In the genomic region with DNA sequence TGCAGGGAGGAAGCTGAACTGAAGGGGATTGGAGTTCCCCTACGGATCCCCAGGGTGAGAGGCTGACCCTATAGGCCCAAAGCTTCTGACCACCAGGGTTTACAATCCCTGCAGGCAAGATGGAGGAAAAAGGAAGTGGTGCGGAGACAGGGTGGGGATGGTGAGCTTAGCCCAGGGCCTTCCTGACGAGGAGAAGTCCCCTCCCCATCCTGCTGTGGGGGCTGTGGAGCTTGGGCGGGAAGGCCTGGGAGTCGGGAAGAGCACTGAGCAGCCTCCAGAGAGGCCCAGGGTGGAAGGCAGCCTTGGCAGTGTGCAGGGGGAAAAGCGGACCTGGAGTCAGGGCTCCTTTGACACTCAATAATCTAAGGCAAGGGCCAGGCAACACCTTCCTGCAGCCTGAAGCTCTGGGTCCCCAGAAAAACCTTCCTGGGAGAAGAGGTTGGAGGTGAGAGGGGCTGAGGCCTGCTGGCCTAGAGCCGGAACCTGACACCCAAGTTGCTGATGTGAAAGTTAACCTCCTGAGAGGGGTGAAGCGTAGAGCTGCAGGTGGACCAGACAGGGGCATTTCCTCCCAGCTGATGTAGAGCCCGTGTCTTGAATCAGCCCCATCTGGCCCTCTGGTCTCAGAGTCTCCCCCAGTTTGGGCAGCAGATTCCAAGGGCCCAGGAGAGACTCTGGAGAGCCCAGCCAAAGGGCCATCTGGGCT, we compare ENCODE assay signal across 8 cellular contexts. TPM values are rescaled to one million over a fixed set of nuclear protein-coding genes. Genes with fewer than 3 reads are reported as not detected.
DNase-seq lines count a peak whose midpoint lies in the region; ATAC-seq, FAIRE-seq and TF ChIP-seq lines count a peak whose summit lies in the region.

No MANE protein-coding gene starts in this region.

- in situ Hi-C loops in Panc1 (cut with HindIII; ENCODE audit: low pct_unique_long_range_greater_than_20kb, low sequenced_read_pairs), result no loop called here

- CTCF ChIA-PET in Panc1 (lab: Charles Lee), result interaction anchor here (0.7 to 3.3 kb wide), 4 partner anchors 12 to 46 kb away, joined by 3 to 16 read pairs (median 3); no protein-coding TSS in a partner anchor

- H3K4me1 ChIP-seq in Panc1 (ENCODE audit: control insufficient read depth, insufficient read depth, low read length) (peaks cover 86% of the 10 kb centered on the region), ectodermal cell (ENCODE audit: control insufficient read depth, insufficient read depth, low read length) (peaks cover 63% of the 10 kb centered on the region)

- ATAC-seq in HG02885 (IDR thresholded peaks at IDR 0.05; ENCODE audit: poor library complexity, unreplicated experiment) (peak; percentile 35), Panc1 (peak; percentile 47)
- ATAC-seq in natural killer cell treated with Interleukin-12 subunit alpha and Interleukin-12 subunit beta and Interleukin-15 and Interleukin-18, amount 100 ng/mL, for 72 hours, result peak in 1 of 2 donors; percentile 3

- H3K4me3 Mint-ChIP-seq in natural killer cell treated with Interleukin-12 subunit alpha and Interleukin-12 subunit beta and Interleukin-15 and Interleukin-18, amount 100 ng/mL, for 72 hours, result peak overlapping the region; percentile 90

- peaks cover 4% of the 10 kb centered on the region for H3K9me3 Mint-ChIP-seq in natural killer cell treated with Interleukin-12 subunit alpha and Interleukin-12 subunit beta and Interleukin-15 and Interleukin-18, amount 100 ng/mL, for 72 hours

- peak overlapping the region; percentile 88 for H3K27ac ChIP-seq in Panc1 (ENCODE audit: low read length)
- peak overlapping the region; percentile 77 for H3K27ac ChIP-seq in ectodermal cell (ENCODE audit: insufficient read depth, low read depth, low read length, poor library complexity, severe bottlenecking)

- peak; percentile 23 for DNase-seq in stimulated activated CD4-positive, alpha-beta T cell treated with anti-CD3 and anti-CD28 coated beads, Interleukin-4, amount 100 ng/mL, for 24 hours
- DNase-seq in stimulated activated CD4-positive, alpha-beta T cell treated with anti-CD3 and anti-CD28 coated beads, Interleukin-12 subunit alpha, Interleukin-12 subunit beta, amount 100 ng/mL, for 4 hours, result no peak
- DNase-seq in Panc1 (ENCODE audit: low read depth, low spot score) (no peak), T1000 (lab: John Stamatoyannopoulos, UW) (no peak), urothelium cell line (ENCODE audit: low spot score) (no peak)
- no peak for DNase-seq in natural killer cell treated with Interleukin-12 subunit alpha and Interleukin-12 subunit beta and Interleukin-15 and Interleukin-18, amount 100 ng/mL, for 72 hours (ENCODE audit: low spot score)

- H3K4me1 Mint-ChIP-seq in natural killer cell treated with Interleukin-12 subunit alpha and Interleukin-12 subunit beta and Interleukin-15 and Interleukin-18, amount 100 ng/mL, for 72 hours (ENCODE audit: low read depth in 2 of 2), result peaks cover 75 to 78% of the 10 kb centered on the region in 2 donors

- 56% methylated on average over 9 of the region's 9 CpGs for WGBS in ectodermal cell, 2 experiments

- H3K4me3 ChIP-seq in Panc1 (ENCODE audit: low read depth in 2 of 2, low read length in 2 of 2), result peak overlapping the region; percentile 27 to 51
- no peak overlapping the region for H3K4me3 ChIP-seq in ectodermal cell (ENCODE audit: insufficient read depth, low read depth, low read length)

- H3K36me3 ChIP-seq in Panc1 (ENCODE audit: control insufficient read depth, insufficient read depth, low read length), result peaks cover 2% of the 10 kb centered on the region; the same call in 1 of the 2 replicates
- H3K36me3 ChIP-seq in ectodermal cell (ENCODE audit: control insufficient read depth, insufficient read depth, low read length), result no peaks in the 10 kb centered on the region

- H3K9me3 ChIP-seq in Panc1 (ENCODE audit: control insufficient read depth, insufficient read depth, low read depth, low read length) (no peaks in the 10 kb centered on the region), ectodermal cell (ENCODE audit: control insufficient read depth, low read length) (no peaks in the 10 kb centered on the region)

- BruUV-seq in Panc1 (replicated peaks; lab: Mats Ljungman, UMichigan), result no TSS peak

- peak overlapping the region; percentile 94 to 100 for H3K27ac Mint-ChIP-seq in natural killer cell treated with Interleukin-12 subunit alpha and Interleukin-12 subunit beta and Interleukin-15 and Interleukin-18, amount 100 ng/mL, for 72 hours

- POLR2A ChIA-PET in Panc1 (lab: Charles Lee), result no interaction called here

- FAIRE-seq in urothelium cell line (lab: Jason Lieb, UNC), result no peak

- intact Hi-C loops in Panc1 (cut with micrococcal nuclease; ENCODE audit: unreplicated experiment), result no loop called here

- H3K27me3 Mint-ChIP-seq in natural killer cell treated with Interleukin-12 subunit alpha and Interleukin-12 subunit beta and Interleukin-15 and Interleukin-18, amount 100 ng/mL, for 72 hours, result no peaks in the 10 kb centered on the region

- TF ChIP-seq CTCF in Panc1 (IDR thresholded peaks at IDR 0.05), result no peak

- H3K36me3 Mint-ChIP-seq in natural killer cell treated with Interleukin-12 subunit alpha and Interleukin-12 subunit beta and Interleukin-15 and Interleukin-18, amount 100 ng/mL, for 72 hours, result peaks cover 5% of the 10 kb centered on the region

- no peaks in the 10 kb centered on the region for H3K27me3 ChIP-seq in Panc1 (ENCODE audit: control insufficient read depth, insufficient read depth, low read length)
- no peaks in the 10 kb centered on the region for H3K27me3 ChIP-seq in ectodermal cell (ENCODE audit: control insufficient read depth, insufficient read depth, low read length, poor library complexity, severe bottlenecking)

RNA-seq across cellular contexts. Expression of a gene that starts 6.1 kb away (rescaled TPM):
- total RNA-seq in Panc1 (2021; ENCODE audit: unreplicated experiment), result 84.2 TPM
- 63.0 TPM for polyA plus RNA-seq in Panc1 (2012; ENCODE audit: insufficient read length)
- 50.9 TPM for polyA plus RNA-seq in ectodermal cell (2013, experiment 1 of 4)
- 44.3 TPM for polyA plus RNA-seq in ectodermal cell (2013, experiment 2 of 4)
- polyA plus RNA-seq in ectodermal cell (2013, experiment 3 of 4), result 32.5 TPM
- 37.2 TPM for polyA plus RNA-seq in ectodermal cell (2013, experiment 4 of 4)
- 100 to 1,000 TPM; 127 to 176 TPM for total RNA-seq in natural killer cell treated with Interleukin-12 subunit alpha and Interleukin-12 subunit beta and Interleukin-15 and Interleukin-18, amount 100 ng/mL, for 72 hours

RNA-seq across cellular contexts. Expression of a gene that starts 40.6 kb away (rescaled TPM):
- 32.0 TPM for total RNA-seq in Panc1 (2021; ENCODE audit: unreplicated experiment)
- polyA plus RNA-seq in Panc1 (2012; ENCODE audit: insufficient read length), result 27.4 TPM
- polyA plus RNA-seq in ectodermal cell (2013, experiment 1 of 4), result 15.3 TPM
- 14.6 TPM for polyA plus RNA-seq in ectodermal cell (2013, experiment 2 of 4)
- 11.3 TPM for polyA plus RNA-seq in ectodermal cell (2013, experiment 3 of 4)
- polyA plus RNA-seq in ectodermal cell (2013, experiment 4 of 4), result 13.5 TPM
- total RNA-seq in natural killer cell treated with Interleukin-12 subunit alpha and Interleukin-12 subunit beta and Interleukin-15 and Interleukin-18, amount 100 ng/mL, for 72 hours, result 1 to 10 TPM; 5.1 to 9.8 TPM

RNA-seq across cellular contexts. Expression of a gene that starts 55.0 kb away (rescaled TPM):
- total RNA-seq in Panc1 (2021; ENCODE audit: unreplicated experiment), result 5.8 TPM
- 2.5 TPM for polyA plus RNA-seq in Panc1 (2012; ENCODE audit: insufficient read length)
- 1.1 TPM for polyA plus RNA-seq in ectodermal cell (2013, experiment 1 of 4)
- polyA plus RNA-seq in ectodermal cell (2013, experiment 2 of 4), result 1.1 TPM
- 2.0 TPM for polyA plus RNA-seq in ectodermal cell (2013, experiment 3 of 4)
- 1.8 TPM for polyA plus RNA-seq in ectodermal cell (2013, experiment 4 of 4)
- total RNA-seq in natural killer cell treated with Interleukin-12 subunit alpha and Interleukin-12 subunit beta and Interleukin-15 and Interleukin-18, amount 100 ng/mL, for 72 hours, result under 1 TPM; 0.19 to 0.25 TPM
